Comparison of ENCODE assay signal across 25 cellular contexts in genomic region chr13:29858667-29859066, GRCh38. TPM values are rescaled to one million over a fixed set of nuclear protein-coding genes. Genes with fewer than 3 reads are reported as not detected.
DNase-seq lines count a peak whose midpoint lies in the region; ATAC-seq and TF ChIP-seq lines count a peak whose summit lies in the region.
"Had no signal": no experiment of that assay in that cellular context is flagged by ENCODE, and none has a peak within 500 bp of the region (broad histone marks: within the 10 kb centered on the region; RNA-seq: fewer than 3 reads in every experiment).

No MANE protein-coding gene starts in this region.

- no peak for DNase-seq in activated CD4-positive, alpha-beta T cell treated with anti-CD3 and anti-CD28 coated beads for 36 hours
- DNase-seq in activated CD4-positive, alpha-beta T cell treated with anti-CD3 and anti-CD28 coated beads, Interleukin-2, amount 10 ng/mL, durations not matched to agents 7 days and 5 days = no peak
- DNase-seq in IMR-90 (peak; percentile 59), amniotic epithelial cell (ENCODE audit: low read depth) (peak; percentile 51), ovary (no peak)
- no peak for DNase-seq in stimulated activated effector memory CD8-positive, alpha-beta T cell treated with anti-CD3 and anti-CD28 coated beads, Interleukin-12 subunit alpha, Interleukin-12 subunit beta, amount 100 ng/mL, for 72 hours (ENCODE audit: low spot score in 2 of 2)
- DNase-seq: 8988T; activated CD4-positive, alpha-beta T cell treated with anti-CD3 and anti-CD28 coated beads for 4 hours; BE2C; dorsolateral prefrontal cortex; heart right ventricle; left cardiac atrium; MG63; NCI-H524; psoas muscle; stimulated activated CD8-positive, alpha-beta memory T cell treated with anti-CD3 and anti-CD28 coated beads, Interleukin-4, amount 100 ng/mL, for 48 hours; T-helper 17 cell; upper lobe of right lung had no signal

- H2AK9ac ChIP-seq in IMR-90 (replicated peaks; ENCODE audit: low read depth, low read length, poor library complexity) = no peak overlapping the region

- H3K27ac ChIP-seq in IMR-90 (ENCODE audit: insufficient read depth, low read length) (no peak overlapping the region), ovary (no peak overlapping the region)
- H3K27ac ChIP-seq: dorsolateral prefrontal cortex, heart right ventricle, neutrophil, psoas muscle, upper lobe of right lung had no signal

- no peaks in the 10 kb centered on the region for H4K20me1 ChIP-seq in IMR-90 (ENCODE audit: insufficient read depth, low read length)

- WGBS in IMR-90 (ENCODE audit: extremely low coverage in 2 of 2, insufficient read length in 1 of 2), 2 experiments = no CpG with 5 or more reads among the region's 4 CpGs
- 60 to 66% (median 60%) methylated on average over 4 of the region's 4 CpGs for WGBS in ovary, 3 donors

- peaks cover 4% of the 10 kb centered on the region for H3K27me3 Mint-ChIP-seq in activated CD4-positive, alpha-beta T cell treated with anti-CD3 and anti-CD28 coated beads for 36 hours
- no peaks in the 10 kb centered on the region for H3K27me3 Mint-ChIP-seq in activated CD4-positive, alpha-beta T cell treated with anti-CD3 and anti-CD28 coated beads, Interleukin-2, amount 10 ng/mL, durations not matched to agents 7 days and 5 days

- no TSS peak for BruUV-seq in IMR-90 (replicated peaks; lab: Mats Ljungman, UMichigan)

- H3K4ac ChIP-seq in IMR-90 (ENCODE audit: low read depth, low read length) = peak overlapping the region; percentile 58; the same call in 1 of the 2 replicates

- H3K27me3 ChIP-seq in IMR-90 (ENCODE audit: control insufficient read depth, insufficient read depth, low read length) (no peaks in the 10 kb centered on the region), ovary (no peaks in the 10 kb centered on the region)
- H3K27me3 ChIP-seq: BE2C, dorsolateral prefrontal cortex, MG63, neutrophil, upper lobe of right lung had no signal

- peaks cover 8% of the 10 kb centered on the region; the same call in 1 of the 2 replicates for H3K4me1 ChIP-seq in IMR-90 (ENCODE audit: control insufficient read depth, insufficient read depth, low read length)
- H3K4me1 ChIP-seq in ovary (ENCODE audit: insufficient read depth) = no peaks in the 10 kb centered on the region
- H3K4me1 ChIP-seq: psoas muscle had no signal

- no peak overlapping the region for H3K56ac ChIP-seq in IMR-90 (ENCODE audit: extremely low read depth, insufficient read depth, low read length)

- no peak overlapping the region for H4K5ac ChIP-seq in IMR-90 (ENCODE audit: low read depth, low read length)

- H3K14ac ChIP-seq in IMR-90 (replicated peaks; ENCODE audit: low read depth, low read length) = no peak overlapping the region

- H3K4me3 Mint-ChIP-seq in activated CD4-positive, alpha-beta T cell treated with anti-CD3 and anti-CD28 coated beads for 36 hours = no peak overlapping the region
- H3K4me3 Mint-ChIP-seq in activated CD4-positive, alpha-beta T cell treated with anti-CD3 and anti-CD28 coated beads, Interleukin-2, amount 10 ng/mL, durations not matched to agents 7 days and 5 days = no peak overlapping the region
- H3K4me3 Mint-ChIP-seq in stimulated activated effector memory CD8-positive, alpha-beta T cell treated with anti-CD3 and anti-CD28 coated beads, Interleukin-12 subunit alpha, Interleukin-12 subunit beta, amount 100 ng/mL, for 72 hours = no peak overlapping the region
- H3K4me3 Mint-ChIP-seq: activated naive CD8-positive, alpha-beta T cell; memory B cell; T-helper 17 cell had no signal

- no peak overlapping the region for H3K9ac ChIP-seq in IMR-90 (ENCODE audit: low read depth, low read length)

- peak overlapping the region; percentile 28; the same call in 1 of the 2 replicates for H2BK120ac ChIP-seq in IMR-90 (ENCODE audit: low read depth, low read length)

- H2BK5ac ChIP-seq in IMR-90 (ENCODE audit: low read depth, low read length, poor library complexity, severe bottlenecking) = peak overlapping the region; percentile 63

- H3K27ac Mint-ChIP-seq in activated CD4-positive, alpha-beta T cell treated with anti-CD3 and anti-CD28 coated beads for 36 hours = no peak overlapping the region
- no peak overlapping the region for H3K27ac Mint-ChIP-seq in activated CD4-positive, alpha-beta T cell treated with anti-CD3 and anti-CD28 coated beads, Interleukin-2, amount 10 ng/mL, durations not matched to agents 7 days and 5 days
- H3K27ac Mint-ChIP-seq in stimulated activated effector memory CD8-positive, alpha-beta T cell treated with anti-CD3 and anti-CD28 coated beads, Interleukin-12 subunit alpha, Interleukin-12 subunit beta, amount 100 ng/mL, for 72 hours = no peak overlapping the region
- H3K27ac Mint-ChIP-seq: activated naive CD8-positive, alpha-beta T cell; memory B cell; T-helper 17 cell had no signal

- H3K36me3 ChIP-seq in IMR-90 (ENCODE audit: control insufficient read depth, insufficient read depth, low read length) = no peaks in the 10 kb centered on the region
- H3K36me3 ChIP-seq in ovary = no peaks in the 10 kb centered on the region
- H3K36me3 ChIP-seq: BE2C, heart right ventricle, MG63, neutrophil, upper lobe of right lung had no signal

- no peak for TF ChIP-seq RAD21 in IMR-90 (IDR thresholded peaks at IDR 0.05; ENCODE audit: low read length)

- peaks cover 26% of the 10 kb centered on the region for H3K4me1 Mint-ChIP-seq in activated CD4-positive, alpha-beta T cell treated with anti-CD3 and anti-CD28 coated beads for 36 hours
- peaks cover 21% of the 10 kb centered on the region for H3K4me1 Mint-ChIP-seq in activated CD4-positive, alpha-beta T cell treated with anti-CD3 and anti-CD28 coated beads, Interleukin-2, amount 10 ng/mL, durations not matched to agents 7 days and 5 days
- H3K4me1 Mint-ChIP-seq in stimulated activated effector memory CD8-positive, alpha-beta T cell treated with anti-CD3 and anti-CD28 coated beads, Interleukin-12 subunit alpha, Interleukin-12 subunit beta, amount 100 ng/mL, for 72 hours = peaks cover 12% of the 10 kb centered on the region
- H3K4me1 Mint-ChIP-seq: memory B cell had no signal

- no peak overlapping the region for H2BK20ac ChIP-seq in IMR-90 (ENCODE audit: low read depth, low read length)

- no peak overlapping the region for H4K91ac ChIP-seq in IMR-90 (ENCODE audit: insufficient read depth, low read depth, low read length)

- H3K23ac ChIP-seq in IMR-90 (ENCODE audit: low read depth, low read length) = no peak overlapping the region

- H3K9me3 Mint-ChIP-seq in activated CD4-positive, alpha-beta T cell treated with anti-CD3 and anti-CD28 coated beads for 36 hours (ENCODE audit: low read depth) = no peaks in the 10 kb centered on the region
- peaks cover 4% of the 10 kb centered on the region for H3K9me3 Mint-ChIP-seq in activated CD4-positive, alpha-beta T cell treated with anti-CD3 and anti-CD28 coated beads, Interleukin-2, amount 10 ng/mL, durations not matched to agents 7 days and 5 days
- H3K9me3 Mint-ChIP-seq in stimulated activated effector memory CD8-positive, alpha-beta T cell treated with anti-CD3 and anti-CD28 coated beads, Interleukin-12 subunit alpha, Interleukin-12 subunit beta, amount 100 ng/mL, for 72 hours = no peaks in the 10 kb centered on the region
- H3K9me3 Mint-ChIP-seq: memory B cell had no signal

- peak overlapping the region; percentile 39; the same call in 1 of the 2 replicates for H3K18ac ChIP-seq in IMR-90 (ENCODE audit: low read depth, low read length)

- no peak for TF ChIP-seq POLR2A in IMR-90 (IDR thresholded peaks at IDR 0.05; ENCODE audit: low read depth, low read length)
- no peak for TF ChIP-seq POLR2A in ovary (IDR thresholded peaks at IDR 0.05)

- no peaks in the 10 kb centered on the region for H3K79me1 ChIP-seq in IMR-90 (ENCODE audit: low read depth in 1 of 2, low read length in 2 of 2)

- ATAC-seq in activated CD4-positive, alpha-beta T cell treated with anti-CD3 and anti-CD28 coated beads for 36 hours = peak; percentile 35
- ATAC-seq in IMR-90 (ENCODE audit: low read depth) (no peak), HG03439 (IDR thresholded peaks at IDR 0.05; ENCODE audit: unreplicated experiment) (no peak), GM21723 (IDR thresholded peaks at IDR 0.05; ENCODE audit: unreplicated experiment) (no peak)
- peak; percentile 39 for ATAC-seq in stimulated activated effector memory CD8-positive, alpha-beta T cell treated with anti-CD3 and anti-CD28 coated beads, Interleukin-12 subunit alpha, Interleukin-12 subunit beta, amount 100 ng/mL, for 72 hours
- ATAC-seq: GM12878, HCT116, heart right ventricle, left cardiac atrium, psoas muscle, T-helper 17 cell, upper lobe of right lung had no signal

- in situ Hi-C loops in IMR-90 (cut with MboI; ENCODE audit: low sequenced_read_pairs) = no loop called here

- H2AK5ac ChIP-seq in IMR-90 (ENCODE audit: low read depth, low read length) = peak overlapping the region; percentile 74

- no peak for TF ChIP-seq EP300 in ovary (IDR thresholded peaks at IDR 0.05)

- POLR2A ChIA-PET in activated CD4-positive, alpha-beta T cell treated with anti-CD3 and anti-CD28 coated beads for 36 hours (lab: Charles Lee) = no interaction called here
- POLR2A ChIA-PET in activated CD4-positive, alpha-beta T cell treated with anti-CD3 and anti-CD28 coated beads, Interleukin-2, amount 10 ng/mL, durations not matched to agents 7 days and 5 days (lab: Charles Lee) = no interaction called here
- POLR2A ChIA-PET in IMR-90 (lab: Charles Lee; ENCODE audit: unreplicated experiment) = no interaction called here

- H3K9me3 ChIP-seq in IMR-90 (ENCODE audit: control insufficient read depth, insufficient read depth, low read length) (no peaks in the 10 kb centered on the region), ovary (no peaks in the 10 kb centered on the region)
- H3K9me3 ChIP-seq: BE2C, heart right ventricle, MG63, neutrophil, psoas muscle, upper lobe of right lung had no signal

- H3K4me3 ChIP-seq in IMR-90 (ENCODE audit: insufficient read depth, low read depth, low read length) (no peak overlapping the region), ovary (no peak overlapping the region)
- H3K4me3 ChIP-seq: dorsolateral prefrontal cortex, GM12878, heart right ventricle, MG63, psoas muscle, upper lobe of right lung had no signal

- H4K8ac ChIP-seq in IMR-90 (ENCODE audit: low read depth in 2 of 2, low read length in 2 of 2) = no peak overlapping the region

- intact Hi-C loops in activated CD4-positive, alpha-beta T cell treated with anti-CD3 and anti-CD28 coated beads for 36 hours (cut with DNase I, micrococcal nuclease) = loop anchor here in 1 of 2 experiments (10.0 kb wide), 1 partner anchor 1306 kb away; the partner anchor contains the start of gene HSPH1
- intact Hi-C loops in IMR-90 (cut with micrococcal nuclease) = no loop called here
- intact Hi-C loops in ovary (cut with DNase I) = loop anchor here in 2 of 4 donors (10.0 kb wide), 2 partner anchors 66 to 256 kb away; no protein-coding TSS in a partner anchor

- no peak overlapping the region for H2AFZ ChIP-seq in IMR-90 (replicated peaks; ENCODE audit: low read length, poor library complexity)

- peak overlapping the region; percentile 45; the same call in 2 of the 3 replicates for H2BK15ac ChIP-seq in IMR-90 (ENCODE audit: low read depth, low read length)

- no peaks in the 10 kb centered on the region for H3K36me3 Mint-ChIP-seq in activated CD4-positive, alpha-beta T cell treated with anti-CD3 and anti-CD28 coated beads for 36 hours (ENCODE audit: low read depth)
- H3K36me3 Mint-ChIP-seq in activated CD4-positive, alpha-beta T cell treated with anti-CD3 and anti-CD28 coated beads, Interleukin-2, amount 10 ng/mL, durations not matched to agents 7 days and 5 days (ENCODE audit: low read depth) = no peaks in the 10 kb centered on the region
- no peaks in the 10 kb centered on the region for H3K36me3 Mint-ChIP-seq in stimulated activated effector memory CD8-positive, alpha-beta T cell treated with anti-CD3 and anti-CD28 coated beads, Interleukin-12 subunit alpha, Interleukin-12 subunit beta, amount 100 ng/mL, for 72 hours

- H3K4me2 ChIP-seq in IMR-90 (ENCODE audit: low read depth, low read length) = no peak overlapping the region

- dilution Hi-C loops in IMR-90 (cut with HindIII; ENCODE audit: low sequenced_read_pairs, unreplicated experiment) = no loop called here

- TF ChIP-seq CTCF in IMR-90 (conservative IDR thresholded peaks at IDR 0.05; ENCODE audit: low read depth, low read length) = no peak
- TF ChIP-seq CTCF in ovary (IDR thresholded peaks at IDR 0.05) = no peak

- CTCF ChIA-PET in activated CD4-positive, alpha-beta T cell treated with anti-CD3 and anti-CD28 coated beads for 36 hours (lab: Charles Lee) = interaction anchor here (0.9 kb wide), 1 partner anchor 65 kb away, joined by 3 read pairs; no protein-coding TSS in a partner anchor
- CTCF ChIA-PET in activated CD4-positive, alpha-beta T cell treated with anti-CD3 and anti-CD28 coated beads, Interleukin-2, amount 10 ng/mL, durations not matched to agents 7 days and 5 days (lab: Charles Lee) = interaction anchor here (1.4 kb wide), 1 partner anchor 18 kb away, joined by 3 read pairs; no protein-coding TSS in a partner anchor
- CTCF ChIA-PET in IMR-90 (lab: Yijun Ruan, JAX) = no interaction called here

- peaks cover 16% of the 10 kb centered on the region for H3K9me1 ChIP-seq in IMR-90 (ENCODE audit: insufficient read depth, low read length)

RNA-seq across cellular contexts. Expression of gene UBL3, which starts 8.2 kb away (rescaled TPM):
- 10 to 100 TPM in 1 of 2 experiments, 1 to 10 TPM in 1; 9.1 to 10.7 TPM for total RNA-seq in activated CD4-positive, alpha-beta T cell treated with anti-CD3 and anti-CD28 coated beads for 36 hours
- total RNA-seq in activated CD4-positive, alpha-beta T cell treated with anti-CD3 and anti-CD28 coated beads, Interleukin-2, amount 10 ng/mL, durations not matched to agents 7 days and 5 days = 10 to 100 TPM; 14.5 to 16.1 TPM
- total RNA-seq in IMR-90 (2012; rRNA removed) (19.9 and 30.3 TPM in 2 replicates), ovary (10 to 100 TPM; 30.9 to 41.4 (median 35.7) TPM)
- polyA plus RNA-seq in IMR-90 (2012; rRNA removed) (14.3 and 16.0 TPM in 2 replicates), ovary (10 to 100 TPM; 22.5 to 27.8 TPM)
- 5.7 and 6.5 TPM in 2 replicates for polyA plus RNA-seq in IMR-90 (2012; cell fraction: cytosol; rRNA removed)
- 3.5 and 7.6 TPM in 2 replicates for polyA plus RNA-seq in IMR-90 (2012; cell fraction: nucleus; rRNA removed; ENCODE audit: low replicate concordance)

Comparison
In these comparisons a context has a peak if more than half of its experiments do, and no peak if none do; other contexts are left out.
1. ATAC-seq: peak in activated CD4-positive, alpha-beta T cell treated with anti-CD3 and anti-CD28 coated beads for 36 hours (single experiment) and stimulated activated effector memory CD8-positive, alpha-beta T cell treated with anti-CD3 and anti-CD28 coated beads, Interleukin-12 subunit alpha, Interleukin-12 subunit beta, amount 100 ng/mL, for 72 hours (single experiment); none in IMR-90 (single experiment), HG03439 (single experiment) and GM21723 (single experiment).
2. DNase-seq: peak in IMR-90 (single experiment) and amniotic epithelial cell (single experiment); none in activated CD4-positive, alpha-beta T cell treated with anti-CD3 and anti-CD28 coated beads for 36 hours (single experiment), activated CD4-positive, alpha-beta T cell treated with anti-CD3 and anti-CD28 coated beads, Interleukin-2, amount 10 ng/mL, durations not matched to agents 7 days and 5 days (single experiment), stimulated activated effector memory CD8-positive, alpha-beta T cell treated with anti-CD3 and anti-CD28 coated beads, Interleukin-12 subunit alpha, Interleukin-12 subunit beta, amount 100 ng/mL, for 72 hours (0 of 2) and ovary (0 of 5).